1 cellular context compared by ENCODE assay signal in the genomic region with DNA sequence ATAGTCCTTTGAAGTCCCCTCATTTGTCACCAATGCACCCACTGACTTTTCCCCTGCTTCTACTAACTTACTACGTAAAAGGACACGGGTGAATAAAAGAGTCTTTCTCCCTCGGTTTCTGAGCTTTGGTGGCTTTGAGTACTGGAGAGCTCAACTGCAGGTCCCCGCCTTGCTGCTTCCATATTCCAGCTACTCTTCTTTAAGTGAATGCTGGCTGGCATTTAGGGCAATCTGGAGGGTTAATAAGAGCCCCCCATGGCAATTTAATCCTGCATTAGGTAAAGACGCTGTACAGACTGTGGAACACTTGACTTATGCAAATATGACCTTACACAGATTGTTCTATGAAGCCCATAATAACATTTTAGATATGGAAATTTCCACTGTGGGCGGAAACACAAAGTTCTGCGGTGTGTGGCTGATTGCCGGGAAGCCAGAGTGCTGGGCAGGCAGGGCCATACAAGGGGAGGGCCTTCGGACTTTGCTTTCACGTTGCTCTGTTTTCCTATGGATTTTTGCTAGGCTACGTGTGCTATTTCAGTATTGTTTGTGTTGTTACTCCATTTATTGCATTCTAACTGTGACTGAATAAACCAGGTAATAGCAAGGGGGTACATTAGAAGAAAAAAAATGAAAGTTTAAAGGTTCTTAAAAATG.
TF ChIP-seq lines count a peak whose summit lies in the region.

No MANE protein-coding gene starts in this region.

TF ChIP-seq in HepG2, 621 proteins besides CTCF, POLR2A, EP300 and RAD21 (continued from another document):
- TF ChIP-seq, protein P1, sequence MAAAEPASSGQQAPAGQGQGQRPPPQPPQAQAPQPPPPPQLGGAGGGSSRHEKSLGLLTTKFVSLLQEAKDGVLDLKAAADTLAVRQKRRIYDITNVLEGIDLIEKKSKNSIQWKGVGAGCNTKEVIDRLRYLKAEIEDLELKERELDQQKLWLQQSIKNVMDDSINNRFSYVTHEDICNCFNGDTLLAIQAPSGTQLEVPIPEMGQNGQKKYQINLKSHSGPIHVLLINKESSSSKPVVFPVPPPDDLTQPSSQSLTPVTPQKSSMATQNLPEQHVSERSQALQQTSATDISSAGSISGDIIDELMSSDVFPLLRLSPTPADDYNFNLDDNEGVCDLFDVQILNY (CRISPR knock-in tag; conservative IDR thresholded peaks at IDR 0.05) = no peak
- TF ChIP-seq HNF4A (CRISPR knock-in tag; IDR thresholded peaks at IDR 0.05) (peak; percentile 46), CAMTA2 (CRISPR knock-in tag; IDR thresholded peaks at IDR 0.05; ENCODE audit: borderline replicate concordance) (no peak), CREB1 (IDR thresholded peaks at IDR 0.05) (no peak), CREB1 (CRISPR knock-in tag; IDR thresholded peaks at IDR 0.05) (0 out of 2 replicates have a peak, but pooled peaks have one; percentile 22), ZNF569 (CRISPR knock-in tag; IDR thresholded peaks at IDR 0.05; ENCODE audit: borderline replicate concordance) (no peak), ZMYM4 (CRISPR knock-in tag; IDR thresholded peaks at IDR 0.05) (0 out of 2 replicates have a peak, but pooled peaks have one; percentile 33), SALL1 (CRISPR knock-in tag; IDR thresholded peaks at IDR 0.05) (peak; percentile 61), SOX6 (IDR thresholded peaks at IDR 0.05) (no peak), SOX6 (CRISPR knock-in tag; IDR thresholded peaks at IDR 0.05) (peak; percentile 56; the same call in 1 of the 2 replicates), ZNF331 (CRISPR knock-in tag; IDR thresholded peaks at IDR 0.05) (0 out of 2 replicates have a peak, but pooled peaks have one; percentile 12), SOX13 (IDR thresholded peaks at IDR 0.05) (no peak), SOX13 (CRISPR knock-in tag; conservative IDR thresholded peaks at IDR 0.05 in 1 of 2, IDR thresholded peaks at IDR 0.05 in 1 of 2) (peak in 1 of 2 experiments; percentile 47; a peak in 1 of 4 replicates), ZNF501 (CRISPR knock-in tag; IDR thresholded peaks at IDR 0.05) (0 out of 2 replicates have a peak, but pooled peaks have one; percentile 44), THYN1 (CRISPR knock-in tag; IDR thresholded peaks at IDR 0.05; ENCODE audit: borderline replicate concordance, low read depth) (no peak), POGZ (CRISPR knock-in tag; IDR thresholded peaks at IDR 0.05) (peak; percentile 49; the same call in 1 of the 2 replicates), RARA (CRISPR knock-in tag; IDR thresholded peaks at IDR 0.05) (peak; percentile 17; the same call in 1 of the 2 replicates), SOX5 (CRISPR knock-in tag; IDR thresholded peaks at IDR 0.05; ENCODE audit: borderline replicate concordance) (peak; percentile 29; the same call in 1 of the 2 replicates), HNF4G (IDR thresholded peaks at IDR 0.05; ENCODE audit: borderline replicate concordance, low read depth, low read length) (0 out of 2 replicates have a peak, but pooled peaks have one; percentile 15), HNF4G (CRISPR knock-in tag; IDR thresholded peaks at IDR 0.05; ENCODE audit: borderline replicate concordance, low read depth) (peak; percentile 40; the same call in 1 of the 2 replicates), ZSCAN20 (CRISPR knock-in tag; IDR thresholded peaks at IDR 0.05; ENCODE audit: borderline replicate concordance) (no peak), ZNF644 (CRISPR knock-in tag; IDR thresholded peaks at IDR 0.05; ENCODE audit: low read depth) (0 out of 2 replicates have a peak, but pooled peaks have one; percentile 12), ZNF772 (CRISPR knock-in tag; IDR thresholded peaks at IDR 0.05) (no peak), FOSL2 (CRISPR knock-in tag; IDR thresholded peaks at IDR 0.05) (0 out of 2 replicates have a peak, but pooled peaks have one; percentile 26)
- TF ChIP-seq, protein P2, sequence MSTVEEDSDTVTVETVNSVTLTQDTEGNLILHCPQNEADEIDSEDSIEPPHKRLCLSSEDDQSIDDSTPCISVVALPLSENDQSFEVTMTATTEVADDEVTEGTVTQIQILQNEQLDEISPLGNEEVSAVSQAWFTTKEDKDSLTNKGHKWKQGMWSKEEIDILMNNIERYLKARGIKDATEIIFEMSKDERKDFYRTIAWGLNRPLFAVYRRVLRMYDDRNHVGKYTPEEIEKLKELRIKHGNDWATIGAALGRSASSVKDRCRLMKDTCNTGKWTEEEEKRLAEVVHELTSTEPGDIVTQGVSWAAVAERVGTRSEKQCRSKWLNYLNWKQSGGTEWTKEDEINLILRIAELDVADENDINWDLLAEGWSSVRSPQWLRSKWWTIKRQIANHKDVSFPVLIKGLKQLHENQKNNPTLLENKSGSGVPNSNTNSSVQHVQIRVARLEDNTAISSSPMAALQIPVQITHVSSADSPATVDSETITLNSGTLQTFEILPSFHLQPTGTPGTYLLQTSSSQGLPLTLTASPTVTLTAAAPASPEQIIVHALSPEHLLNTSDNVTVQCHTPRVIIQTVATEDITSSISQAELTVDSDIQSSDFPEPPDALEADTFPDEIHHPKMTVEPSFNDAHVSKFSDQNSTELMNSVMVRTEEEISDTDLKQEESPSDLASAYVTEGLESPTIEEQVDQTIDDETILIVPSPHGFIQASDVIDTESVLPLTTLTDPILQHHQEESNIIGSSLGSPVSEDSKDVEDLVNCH (CRISPR knock-in tag; IDR thresholded peaks at IDR 0.05) = no peak
- TF ChIP-seq, protein P3, sequence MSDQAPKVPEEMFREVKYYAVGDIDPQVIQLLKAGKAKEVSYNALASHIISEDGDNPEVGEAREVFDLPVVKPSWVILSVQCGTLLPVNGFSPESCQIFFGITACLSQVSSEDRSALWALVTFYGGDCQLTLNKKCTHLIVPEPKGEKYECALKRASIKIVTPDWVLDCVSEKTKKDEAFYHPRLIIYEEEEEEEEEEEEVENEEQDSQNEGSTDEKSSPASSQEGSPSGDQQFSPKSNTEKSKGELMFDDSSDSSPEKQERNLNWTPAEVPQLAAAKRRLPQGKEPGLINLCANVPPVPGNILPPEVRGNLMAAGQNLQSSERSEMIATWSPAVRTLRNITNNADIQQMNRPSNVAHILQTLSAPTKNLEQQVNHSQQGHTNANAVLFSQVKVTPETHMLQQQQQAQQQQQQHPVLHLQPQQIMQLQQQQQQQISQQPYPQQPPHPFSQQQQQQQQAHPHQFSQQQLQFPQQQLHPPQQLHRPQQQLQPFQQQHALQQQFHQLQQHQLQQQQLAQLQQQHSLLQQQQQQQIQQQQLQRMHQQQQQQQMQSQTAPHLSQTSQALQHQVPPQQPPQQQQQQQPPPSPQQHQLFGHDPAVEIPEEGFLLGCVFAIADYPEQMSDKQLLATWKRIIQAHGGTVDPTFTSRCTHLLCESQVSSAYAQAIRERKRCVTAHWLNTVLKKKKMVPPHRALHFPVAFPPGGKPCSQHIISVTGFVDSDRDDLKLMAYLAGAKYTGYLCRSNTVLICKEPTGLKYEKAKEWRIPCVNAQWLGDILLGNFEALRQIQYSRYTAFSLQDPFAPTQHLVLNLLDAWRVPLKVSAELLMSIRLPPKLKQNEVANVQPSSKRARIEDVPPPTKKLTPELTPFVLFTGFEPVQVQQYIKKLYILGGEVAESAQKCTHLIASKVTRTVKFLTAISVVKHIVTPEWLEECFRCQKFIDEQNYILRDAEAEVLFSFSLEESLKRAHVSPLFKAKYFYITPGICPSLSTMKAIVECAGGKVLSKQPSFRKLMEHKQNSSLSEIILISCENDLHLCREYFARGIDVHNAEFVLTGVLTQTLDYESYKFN (CRISPR knock-in tag; conservative IDR thresholded peaks at IDR 0.05) = peak; percentile 65
- TF ChIP-seq, protein P4, sequence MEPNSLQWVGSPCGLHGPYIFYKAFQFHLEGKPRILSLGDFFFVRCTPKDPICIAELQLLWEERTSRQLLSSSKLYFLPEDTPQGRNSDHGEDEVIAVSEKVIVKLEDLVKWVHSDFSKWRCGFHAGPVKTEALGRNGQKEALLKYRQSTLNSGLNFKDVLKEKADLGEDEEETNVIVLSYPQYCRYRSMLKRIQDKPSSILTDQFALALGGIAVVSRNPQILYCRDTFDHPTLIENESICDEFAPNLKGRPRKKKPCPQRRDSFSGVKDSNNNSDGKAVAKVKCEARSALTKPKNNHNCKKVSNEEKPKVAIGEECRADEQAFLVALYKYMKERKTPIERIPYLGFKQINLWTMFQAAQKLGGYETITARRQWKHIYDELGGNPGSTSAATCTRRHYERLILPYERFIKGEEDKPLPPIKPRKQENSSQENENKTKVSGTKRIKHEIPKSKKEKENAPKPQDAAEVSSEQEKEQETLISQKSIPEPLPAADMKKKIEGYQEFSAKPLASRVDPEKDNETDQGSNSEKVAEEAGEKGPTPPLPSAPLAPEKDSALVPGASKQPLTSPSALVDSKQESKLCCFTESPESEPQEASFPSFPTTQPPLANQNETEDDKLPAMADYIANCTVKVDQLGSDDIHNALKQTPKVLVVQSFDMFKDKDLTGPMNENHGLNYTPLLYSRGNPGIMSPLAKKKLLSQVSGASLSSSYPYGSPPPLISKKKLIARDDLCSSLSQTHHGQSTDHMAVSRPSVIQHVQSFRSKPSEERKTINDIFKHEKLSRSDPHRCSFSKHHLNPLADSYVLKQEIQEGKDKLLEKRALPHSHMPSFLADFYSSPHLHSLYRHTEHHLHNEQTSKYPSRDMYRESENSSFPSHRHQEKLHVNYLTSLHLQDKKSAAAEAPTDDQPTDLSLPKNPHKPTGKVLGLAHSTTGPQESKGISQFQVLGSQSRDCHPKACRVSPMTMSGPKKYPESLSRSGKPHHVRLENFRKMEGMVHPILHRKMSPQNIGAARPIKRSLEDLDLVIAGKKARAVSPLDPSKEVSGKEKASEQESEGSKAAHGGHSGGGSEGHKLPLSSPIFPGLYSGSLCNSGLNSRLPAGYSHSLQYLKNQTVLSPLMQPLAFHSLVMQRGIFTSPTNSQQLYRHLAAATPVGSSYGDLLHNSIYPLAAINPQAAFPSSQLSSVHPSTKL (CRISPR knock-in tag; IDR thresholded peaks at IDR 0.05) = peak; percentile 73
- TF ChIP-seq, protein P5, sequence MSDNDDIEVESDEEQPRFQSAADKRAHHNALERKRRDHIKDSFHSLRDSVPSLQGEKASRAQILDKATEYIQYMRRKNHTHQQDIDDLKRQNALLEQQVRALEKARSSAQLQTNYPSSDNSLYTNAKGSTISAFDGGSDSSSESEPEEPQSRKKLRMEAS (IDR thresholded peaks at IDR 0.05) = peak; percentile 24; the same call in 1 of the 2 replicates
- TF ChIP-seq, protein P6, sequence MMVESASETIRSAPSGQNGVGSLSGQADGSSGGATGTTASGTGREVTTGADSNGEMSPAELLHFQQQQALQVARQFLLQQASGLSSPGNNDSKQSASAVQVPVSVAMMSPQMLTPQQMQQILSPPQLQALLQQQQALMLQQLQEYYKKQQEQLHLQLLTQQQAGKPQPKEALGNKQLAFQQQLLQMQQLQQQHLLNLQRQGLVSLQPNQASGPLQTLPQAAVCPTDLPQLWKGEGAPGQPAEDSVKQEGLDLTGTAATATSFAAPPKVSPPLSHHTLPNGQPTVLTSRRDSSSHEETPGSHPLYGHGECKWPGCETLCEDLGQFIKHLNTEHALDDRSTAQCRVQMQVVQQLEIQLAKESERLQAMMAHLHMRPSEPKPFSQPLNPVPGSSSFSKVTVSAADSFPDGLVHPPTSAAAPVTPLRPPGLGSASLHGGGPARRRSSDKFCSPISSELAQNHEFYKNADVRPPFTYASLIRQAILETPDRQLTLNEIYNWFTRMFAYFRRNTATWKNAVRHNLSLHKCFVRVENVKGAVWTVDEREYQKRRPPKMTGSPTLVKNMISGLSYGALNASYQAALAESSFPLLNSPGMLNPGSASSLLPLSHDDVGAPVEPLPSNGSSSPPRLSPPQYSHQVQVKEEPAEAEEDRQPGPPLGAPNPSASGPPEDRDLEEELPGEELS (CRISPR knock-in tag; IDR thresholded peaks at IDR 0.05) = peak; percentile 38; the same call in 1 of the 2 replicates
- TF ChIP-seq, protein P7, sequence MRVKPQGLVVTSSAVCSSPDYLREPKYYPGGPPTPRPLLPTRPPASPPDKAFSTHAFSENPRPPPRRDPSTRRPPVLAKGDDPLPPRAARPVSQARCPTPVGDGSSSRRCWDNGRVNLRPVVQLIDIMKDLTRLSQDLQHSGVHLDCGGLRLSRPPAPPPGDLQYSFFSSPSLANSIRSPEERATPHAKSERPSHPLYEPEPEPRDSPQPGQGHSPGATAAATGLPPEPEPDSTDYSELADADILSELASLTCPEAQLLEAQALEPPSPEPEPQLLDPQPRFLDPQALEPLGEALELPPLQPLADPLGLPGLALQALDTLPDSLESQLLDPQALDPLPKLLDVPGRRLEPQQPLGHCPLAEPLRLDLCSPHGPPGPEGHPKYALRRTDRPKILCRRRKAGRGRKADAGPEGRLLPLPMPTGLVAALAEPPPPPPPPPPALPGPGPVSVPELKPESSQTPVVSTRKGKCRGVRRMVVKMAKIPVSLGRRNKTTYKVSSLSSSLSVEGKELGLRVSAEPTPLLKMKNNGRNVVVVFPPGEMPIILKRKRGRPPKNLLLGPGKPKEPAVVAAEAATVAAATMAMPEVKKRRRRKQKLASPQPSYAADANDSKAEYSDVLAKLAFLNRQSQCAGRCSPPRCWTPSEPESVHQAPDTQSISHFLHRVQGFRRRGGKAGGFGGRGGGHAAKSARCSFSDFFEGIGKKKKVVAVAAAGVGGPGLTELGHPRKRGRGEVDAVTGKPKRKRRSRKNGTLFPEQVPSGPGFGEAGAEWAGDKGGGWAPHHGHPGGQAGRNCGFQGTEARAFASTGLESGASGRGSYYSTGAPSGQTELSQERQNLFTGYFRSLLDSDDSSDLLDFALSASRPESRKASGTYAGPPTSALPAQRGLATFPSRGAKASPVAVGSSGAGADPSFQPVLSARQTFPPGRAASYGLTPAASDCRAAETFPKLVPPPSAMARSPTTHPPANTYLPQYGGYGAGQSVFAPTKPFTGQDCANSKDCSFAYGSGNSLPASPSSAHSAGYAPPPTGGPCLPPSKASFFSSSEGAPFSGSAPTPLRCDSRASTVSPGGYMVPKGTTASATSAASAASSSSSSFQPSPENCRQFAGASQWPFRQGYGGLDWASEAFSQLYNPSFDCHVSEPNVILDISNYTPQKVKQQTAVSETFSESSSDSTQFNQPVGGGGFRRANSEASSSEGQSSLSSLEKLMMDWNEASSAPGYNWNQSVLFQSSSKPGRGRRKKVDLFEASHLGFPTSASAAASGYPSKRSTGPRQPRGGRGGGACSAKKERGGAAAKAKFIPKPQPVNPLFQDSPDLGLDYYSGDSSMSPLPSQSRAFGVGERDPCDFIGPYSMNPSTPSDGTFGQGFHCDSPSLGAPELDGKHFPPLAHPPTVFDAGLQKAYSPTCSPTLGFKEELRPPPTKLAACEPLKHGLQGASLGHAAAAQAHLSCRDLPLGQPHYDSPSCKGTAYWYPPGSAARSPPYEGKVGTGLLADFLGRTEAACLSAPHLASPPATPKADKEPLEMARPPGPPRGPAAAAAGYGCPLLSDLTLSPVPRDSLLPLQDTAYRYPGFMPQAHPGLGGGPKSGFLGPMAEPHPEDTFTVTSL (CRISPR knock-in tag; IDR thresholded peaks at IDR 0.05; ENCODE audit: borderline replicate concordance) = peak; percentile 54; the same call in 1 of the 2 replicates
